In the genomic region with DNA sequence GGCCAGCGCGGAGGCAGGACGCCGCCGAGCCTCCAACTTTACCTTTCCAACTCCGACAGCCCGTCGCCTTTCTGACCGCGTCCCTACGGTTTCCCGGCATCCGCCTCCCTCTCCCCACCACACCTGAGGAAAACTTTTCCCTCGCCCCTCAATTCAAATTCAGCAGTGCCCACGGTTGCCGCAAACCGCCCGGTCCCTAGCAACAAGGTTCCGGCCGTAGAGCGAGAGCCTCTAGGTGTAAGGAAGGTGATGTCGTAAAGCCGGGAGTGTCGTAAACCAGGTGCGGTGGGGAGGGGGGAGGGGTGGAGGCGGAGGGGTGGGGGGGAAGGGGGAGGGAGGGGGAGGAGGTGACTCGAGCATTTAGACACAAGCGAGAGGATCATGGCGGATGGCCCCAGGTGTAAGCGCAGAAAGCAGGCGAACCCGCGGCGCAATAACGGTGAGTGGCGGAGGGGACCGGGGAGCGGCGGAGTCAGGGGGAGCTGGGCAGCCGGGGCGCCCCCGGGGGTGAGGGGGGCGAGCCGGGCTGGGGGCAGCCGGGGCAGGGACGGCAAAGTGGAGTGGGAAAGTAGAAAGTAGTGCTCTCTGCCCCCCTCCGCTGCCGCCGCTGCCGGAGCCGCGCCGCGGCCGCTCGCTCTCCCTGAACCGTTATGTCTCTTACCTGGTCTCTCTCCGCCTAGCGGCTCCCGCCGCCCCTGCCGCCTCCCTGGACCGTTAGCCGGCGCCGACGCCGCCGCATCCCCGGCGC, we compare ENCODE assay signal across 8 cellular contexts.
DNase-seq lines count a peak whose midpoint lies in the region; ATAC-seq and TF ChIP-seq lines count a peak whose summit lies in the region.

A gene (plus strand): TSS at position 363 of the 748 bp plus-strand sequence. CDS start 19 bp downstream, at position 382.

- no peaks in the 10 kb centered on the region for H3K27me3 ChIP-seq in ACC112 (ENCODE audit: insufficient read depth, low read length)

- H3K27ac ChIP-seq in ACC112 (ENCODE audit: low read depth, low read length) (peak within 1 kb of the TSS; percentile 57), caudate nucleus (ENCODE audit: low read depth, low read length) (peak within 1 kb of the TSS; percentile 71)

- H2AFZ ChIP-seq in ACC112 (ENCODE audit: low read length, unreplicated experiment): peak within 1 kb of the TSS; percentile 58

- DNase-seq in NCI-H2171 treated with DMSO at 0.1 percent for 48 hours (lab: John Stamatoyannopoulos, UW): peak; percentile 87
- DNase-seq in activated CD4-positive, CD25-positive, alpha-beta regulatory T cell (lab: John Stamatoyannopoulos, UW): peak; percentile 73 to 89 (median 84)
- peak in 53 of 61 donors; percentile 20 to 90 (median 64) for DNase-seq in caudate nucleus (lab: John Stamatoyannopoulos, UW)
- peak; percentile 91 for DNase-seq in islet precursor cell
- DNase-seq in stimulated activated CD4-positive, alpha-beta T cell treated with anti-CD3 and anti-CD28 coated beads, Interleukin-15, amount 100 ng/mL, for 1 hour (ENCODE audit: low read depth in 1 of 2, low spot score in 1 of 2): peak; percentile 75

- H3K79me2 ChIP-seq in ACC112 (ENCODE audit: control insufficient read depth, insufficient read depth, low read length, unreplicated experiment): peaks cover 68% of the 10 kb centered on the region

- no peaks in the 10 kb centered on the region for H3K36me3 ChIP-seq in ACC112 (ENCODE audit: insufficient read depth, low read length)

- TF ChIP-seq POLR2A in GM18526 (IDR thresholded peaks at IDR 0.05; ENCODE audit: extremely low read depth, insufficient read length): peak; percentile 73

- peak; percentile 29 for ATAC-seq in HG03095 (IDR thresholded peaks at IDR 0.05; ENCODE audit: unreplicated experiment)

- peak within 1 kb of the TSS; percentile 87 for H3K4me3 ChIP-seq in ACC112 (ENCODE audit: low read depth, low read length)

- H3K4me1 ChIP-seq in ACC112 (ENCODE audit: control insufficient read depth, insufficient read depth, low read length, unreplicated experiment): peaks cover 48% of the 10 kb centered on the region

Comparison
In these comparisons a context has a peak if more than half of its experiments do, and no peak if none do; other contexts are left out.
1. Peak in every context shown above with its lines: DNase-seq, ATAC-seq, H3K4me3 ChIP-seq and H3K27ac ChIP-seq.